Comparison of ENCODE assay signal across 9 cellular contexts in the genomic region with DNA sequence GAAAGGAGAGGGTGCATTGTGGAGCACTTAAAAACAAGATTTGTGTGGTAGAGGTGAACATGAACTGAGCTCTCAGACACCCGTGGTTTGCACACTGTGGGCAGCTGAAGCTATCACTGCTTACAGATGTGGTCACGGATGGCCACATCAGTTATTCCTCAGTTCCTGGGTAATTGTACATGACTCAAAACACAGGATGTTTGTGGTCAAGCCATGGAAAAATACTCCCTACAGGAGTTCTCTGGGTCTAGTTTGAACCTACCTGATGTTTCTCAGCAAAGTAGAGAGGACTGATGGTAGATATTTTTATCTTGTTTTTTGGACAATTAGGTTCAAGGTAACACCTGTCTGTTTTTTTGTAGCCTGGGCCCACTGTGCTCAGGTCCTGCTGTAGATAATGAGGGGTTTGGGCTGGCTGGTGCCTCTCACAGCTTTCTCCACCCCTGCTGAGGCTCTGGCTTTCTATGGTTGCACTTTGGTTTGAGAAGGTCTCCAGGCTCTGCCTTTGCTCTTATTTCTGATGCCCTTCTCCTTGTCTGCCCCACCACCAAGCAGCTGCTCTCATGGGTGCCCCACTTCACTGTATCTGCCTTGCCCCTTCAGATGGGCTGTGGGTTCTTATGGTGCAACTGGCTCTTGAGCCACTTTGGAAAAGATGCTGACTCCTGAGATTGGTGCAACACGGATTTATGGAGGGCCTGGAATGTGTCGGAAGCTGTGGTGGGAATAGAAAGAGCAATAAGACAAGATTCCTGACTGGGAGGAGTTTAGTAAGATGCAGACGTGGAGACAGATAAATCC. TPM values are rescaled to one million over a fixed set of nuclear protein-coding genes. Genes with fewer than 3 reads are reported as not detected.
A peak's percentile ranks its signal among the peaks of the same experiment; 100 is the strongest.
DNase-seq lines count a peak whose midpoint lies in the region; ATAC-seq, FAIRE-seq and TF ChIP-seq lines count a peak whose summit lies in the region.
"Had no signal": no experiment of that assay in that cellular context is flagged by ENCODE, and none has a peak within 500 bp of the region (broad histone marks: within the 10 kb centered on the region; RNA-seq: fewer than 3 reads in every experiment).

No MANE protein-coding gene starts in this region.

- no peak overlapping the region for H3K27ac ChIP-seq in ovary
- H3K27ac ChIP-seq in kidney (ENCODE audit: low read depth in 2 of 2, low read length in 2 of 2), result no peak overlapping the region

- TF ChIP-seq EP300 in ovary (IDR thresholded peaks at IDR 0.05), result no peak

- no peak for ATAC-seq in HG03460 (IDR thresholded peaks at IDR 0.05; ENCODE audit: unreplicated experiment)

- H3K4me1 ChIP-seq in ovary (ENCODE audit: insufficient read depth) (no peaks in the 10 kb centered on the region), kidney (ENCODE audit: control insufficient read depth in 1 of 2, insufficient read depth in 1 of 2, low read depth in 1 of 2, low read length in 2 of 2) (no peaks in the 10 kb centered on the region)

- DNase-seq in H54 (ENCODE audit: insufficient read length, low spot score), result peak; percentile 58
- DNase-seq in activated CD4-positive, alpha-beta T cell treated with anti-CD3 and anti-CD28 coated beads for 1 hour, result peak; percentile 23
- DNase-seq in choroid plexus epithelial cell (ENCODE audit: low read depth), result peak; percentile 91
- DNase-seq in stimulated activated CD4-positive, alpha-beta T cell treated with anti-CD3 and anti-CD28 coated beads, TNF-alpha, amount 100 ng/mL, for 4 hours (ENCODE audit: low read depth in 3 of 3), result peak in 2 of 3 experiments; percentile 23 to 31
- no peak for DNase-seq in ovary
- no peak for DNase-seq in NCI-H446 treated with DMSO at 0.1 percent for 48 hours (lab: John Stamatoyannopoulos, UW)
- DNase-seq in kidney, result no peak

- H3K4me3 ChIP-seq in choroid plexus epithelial cell (ENCODE audit: low read depth, low read length), result no peak overlapping the region
- no peak overlapping the region for H3K4me3 ChIP-seq in ovary
- H3K4me3 ChIP-seq in kidney (ENCODE audit: low read length in 2 of 2), result no peak overlapping the region

- TF ChIP-seq POLR2A in H54 (IDR thresholded peaks at IDR 0.05; ENCODE audit: low read depth, low read length) (no peak), ovary (IDR thresholded peaks at IDR 0.05) (no peak)

- no peak for TF ChIP-seq CTCF in choroid plexus epithelial cell (conservative IDR thresholded peaks at IDR 0.05; ENCODE audit: low read depth, low read length)
- no peak for TF ChIP-seq CTCF in ovary (IDR thresholded peaks at IDR 0.05)
- TF ChIP-seq CTCF in kidney (IDR thresholded peaks at IDR 0.05; ENCODE audit: borderline replicate concordance, extremely low read depth, insufficient read depth), result no peak

- H3K27me3 ChIP-seq in ovary, result no peaks in the 10 kb centered on the region

- H3K9me3 ChIP-seq in ovary, result no peaks in the 10 kb centered on the region
- no peaks in the 10 kb centered on the region for H3K9me3 ChIP-seq in kidney (ENCODE audit: control insufficient read depth in 1 of 2, low read length in 2 of 2)

- FAIRE-seq in H54 (lab: Jason Lieb, UNC) (peak; percentile 90), kidney (lab: Jason Lieb, UNC) (no peak)
- FAIRE-seq: islet of Langerhans had no signal

- intact Hi-C loops in ovary (cut with DNase I) (no loop called here), kidney (cut with DNase I) (no loop called here)

- H3K9ac ChIP-seq in kidney (ENCODE audit: low read length in 2 of 2), result no peak overlapping the region

- WGBS in ovary, 3 donors, result 58 to 63% (median 61%) methylated on average over 5 of the region's 5 CpGs

- H3K36me3 ChIP-seq in ovary, result no peaks in the 10 kb centered on the region
- H3K36me3 ChIP-seq in kidney (ENCODE audit: control insufficient read depth in 1 of 2, insufficient read depth in 2 of 2, low read length in 2 of 2), result peaks cover 0 to 2% of the 10 kb centered on the region in 2 donors

RNA-seq across cellular contexts. Expression of gene CDCP1, which starts 40.1 kb away (rescaled TPM):
- total RNA-seq in ovary (10 to 100 TPM in 1 of 7 donors, 1 to 10 TPM in 4, under 1 TPM in 2; 0.30 to 14.4 (median 2.1) TPM), kidney (39.6 TPM)
- polyA plus RNA-seq in ovary (1 to 10 TPM in 1 of 2 donors, under 1 TPM in 1; 0.12 to 1.4 TPM), kidney (ENCODE audit: insufficient read depth, low read depth, low replicate concordance) (3.7 TPM)

Comparison
In these comparisons a context has a peak if more than half of its experiments do, and no peak if none do; other contexts are left out.
1. DNase-seq: peak in H54 (single experiment), activated CD4-positive, alpha-beta T cell treated with anti-CD3 and anti-CD28 coated beads for 1 hour (single experiment), choroid plexus epithelial cell (single experiment) and stimulated activated CD4-positive, alpha-beta T cell treated with anti-CD3 and anti-CD28 coated beads, TNF-alpha, amount 100 ng/mL, for 4 hours (2 of 3); none in ovary (0 of 5), NCI-H446 treated with DMSO at 0.1 percent for 48 hours (single experiment) and kidney (single experiment).